7 cellular contexts compared by ENCODE assay signal in genomic region chr1:28601696-28602095, GRCh38. TPM values are rescaled to one million over a fixed set of nuclear protein-coding genes. Genes with fewer than 3 reads are reported as not detected.
A peak's percentile ranks its signal among the peaks of the same experiment; 100 is the strongest.
DNase-seq lines count a peak whose midpoint lies in the region; ATAC-seq, FAIRE-seq and TF ChIP-seq lines count a peak whose summit lies in the region.

No MANE protein-coding gene starts in this region.

- TF ChIP-seq POLR2A in GM12892 (IDR thresholded peaks at IDR 0.05; ENCODE audit: low read depth, low read length) = no peak

- no peak for ATAC-seq in GM19452 (IDR thresholded peaks at IDR 0.05; ENCODE audit: unreplicated experiment)

- DNase-seq in GM12892 (ENCODE audit: insufficient read length) = no peak
- DNase-seq in NCI-H2196 (lab: John Stamatoyannopoulos, UW; ENCODE audit: unreplicated experiment) = peak; percentile 58
- DNase-seq in choroid plexus epithelial cell (ENCODE audit: low read depth) = peak; percentile 93
- DNase-seq in retinal pigment epithelial cell (ENCODE audit: low read depth) = peak; percentile 29
- DNase-seq in 8988T = no peak
- no peak for DNase-seq in GM20000 (ENCODE audit: low spot score)

- FAIRE-seq in GM12892 (lab: Jason Lieb, UNC) = peak; percentile 5

- TF ChIP-seq CTCF in choroid plexus epithelial cell (conservative IDR thresholded peaks at IDR 0.05; ENCODE audit: low read depth, low read length) (no peak), retinal pigment epithelial cell (conservative IDR thresholded peaks at IDR 0.05; ENCODE audit: low read depth, low read length) (no peak), GM20000 (IDR thresholded peaks at IDR 0.05; ENCODE audit: extremely low read depth, missing control alignments) (no peak)

- no peak overlapping the region for H3K4me3 ChIP-seq in choroid plexus epithelial cell (ENCODE audit: low read depth, low read length)
- no peak overlapping the region for H3K4me3 ChIP-seq in retinal pigment epithelial cell (ENCODE audit: low read length)

RNA-seq across cellular contexts. Expression of gene RAB42, which starts 9.6 kb away (rescaled TPM):
- 0.59 TPM for polyA plus RNA-seq in GM12892 (2012; ENCODE audit: missing spikeins)

RNA-seq across cellular contexts. Expression of gene TAF12, which starts 41.2 kb away (rescaled TPM):
- 26.2 TPM for polyA plus RNA-seq in GM12892 (2012; ENCODE audit: missing spikeins)

RNA-seq across cellular contexts. Expression of gene RNU11, which starts 46.7 kb away (rescaled TPM):
- not detected for polyA plus RNA-seq in GM12892 (2012; ENCODE audit: missing spikeins)

RNA-seq across cellular contexts. Expression of gene TRNAU1AP, which starts 48.8 kb away (rescaled TPM):
- 38.6 TPM for polyA plus RNA-seq in GM12892 (2012; ENCODE audit: missing spikeins)

Comparison
In these comparisons a context has a peak if more than half of its experiments do, and no peak if none do; other contexts are left out.
1. DNase-seq: peak in NCI-H2196 (single experiment), choroid plexus epithelial cell (single experiment) and retinal pigment epithelial cell (single experiment); none in GM12892 (single experiment), 8988T (single experiment) and GM20000 (single experiment).